In genomic region chr20:44648068-44648467, GRCh38 we compare ENCODE assay signal across 19 cellular contexts. TPM values are rescaled to one million over a fixed set of nuclear protein-coding genes. Genes with fewer than 3 reads are reported as not detected.
DNase-seq lines count a peak whose midpoint lies in the region; ATAC-seq, FAIRE-seq and TF ChIP-seq lines count a peak whose summit lies in the region.
"Had no signal": no experiment of that assay in that cellular context is flagged by ENCODE, and none has a peak within 500 bp of the region (broad histone marks: within the 10 kb centered on the region; RNA-seq: fewer than 3 reads in every experiment).

No MANE protein-coding gene starts in this region.

- H3K27me3 ChIP-seq in Loucy (ENCODE audit: insufficient read depth, low read length, poor library complexity, severe bottlenecking) (no peaks in the 10 kb centered on the region), GM12878 (replicated peaks in 1 of 2; ENCODE audit: control insufficient read depth in 2 of 2, insufficient read depth in 2 of 2, low read length in 1 of 2) (no peaks in the 10 kb centered on the region), thymus (ENCODE audit: control insufficient read depth, insufficient read depth) (no peaks in the 10 kb centered on the region), aorta (ENCODE audit: control insufficient read depth in 1 of 2, insufficient read depth in 2 of 2, low read length in 1 of 2) (no peaks in the 10 kb centered on the region)
- H3K27me3 ChIP-seq: SJCRH30, tibial nerve had no signal

- no peak overlapping the region for H2AFZ ChIP-seq in Loucy (ENCODE audit: low read length)
- H2AFZ ChIP-seq in GM12878 (ENCODE audit: control insufficient read depth, low read depth, low read length) = no peak overlapping the region

- CTCF ChIA-PET in GM12878 (lab: Yijun Ruan, JAX) = interaction anchor here (1.0 to 8.5 kb wide), 6 partner anchors 18 to 65 kb away, joined by 4 to 134 read pairs (median 11); no protein-coding TSS in a partner anchor

- POLR2A ChIA-PET in GM12878 (lab: Charles Lee) = interaction anchor here (1.1 to 4.2 kb wide), 3 partner anchors 62 to 321 kb away, joined by 3 to 32 read pairs (median 5); no protein-coding TSS in a partner anchor

- peak overlapping the region; percentile 83 for H3K9ac ChIP-seq in Loucy (ENCODE audit: low read depth, low read length, poor library complexity, severe bottlenecking)
- peak overlapping the region; percentile 55 for H3K9ac ChIP-seq in GM12878 (ENCODE audit: control insufficient read depth, insufficient read depth, low read length)

- 81% methylated on average over 5 of the region's 5 CpGs for WGBS in GM12878 (ENCODE audit: insufficient coverage, insufficient replicate concordance, low lambda C conversion rate, missing lambda C conversion rate)
- WGBS in thymus = 60% methylated on average over 5 of the region's 5 CpGs
- 87 to 96% methylated on average over 5 of the region's 5 CpGs for WGBS in aorta, 2 donors

- H3K9me3 ChIP-seq in Loucy (ENCODE audit: insufficient read depth, low read depth, low read length) (no peaks in the 10 kb centered on the region), GM12878 (replicated peaks; ENCODE audit: control insufficient read depth, insufficient read depth, low read length) (no peaks in the 10 kb centered on the region; the same call in 2 of the 3 replicates), thymus (ENCODE audit: control insufficient read depth) (peaks cover 1% of the 10 kb centered on the region), aorta (ENCODE audit: control insufficient read depth, low read length) (no peaks in the 10 kb centered on the region)
- H3K9me3 ChIP-seq: SJCRH30, tibial nerve had no signal

- no peak for TF ChIP-seq POLR2A in GM12878 (IDR thresholded peaks at IDR 0.05; ENCODE audit: low read depth, low read length)

- no peaks in the 10 kb centered on the region for H3K9me2 ChIP-seq in Loucy (replicated peaks; ENCODE audit: low read depth, low read length)

- ATAC-seq in Right ventricle myocardium superior (ENCODE audit: poor library complexity) (no peak), left cardiac atrium (no peak), GM12878 (no peak), HG02884 (IDR thresholded peaks at IDR 0.05; ENCODE audit: unreplicated experiment) (no peak), aorta (ENCODE audit: low FRiP score) (no peak)

- no peak for TF ChIP-seq EP300 in GM12878 (IDR thresholded peaks at IDR 0.05; ENCODE audit: borderline replicate concordance in 1 of 2, control insufficient read depth in 1 of 2, low read depth in 2 of 2, low read length in 2 of 2)

- H3K79me2 ChIP-seq in Loucy (ENCODE audit: insufficient read depth, low read length) (peaks cover 80% of the 10 kb centered on the region), GM12878 (ENCODE audit: control insufficient read depth, insufficient read depth, low read length) (peaks cover 64% of the 10 kb centered on the region)

- TF ChIP-seq CTCF in Loucy (conservative IDR thresholded peaks at IDR 0.05; ENCODE audit: low read length) (no peak), GM12878 (IDR thresholded peaks at IDR 0.05 in 2 of 3, conservative IDR thresholded peaks at IDR 0.05 in 1 of 3; ENCODE audit: control insufficient read depth in 2 of 3, extremely low read depth in 1 of 3, insufficient read depth in 1 of 3, low read depth in 3 of 3, low read length in 3 of 3) (no peak)

- SMC1A ChIA-PET in GM12878 (lab: Charles Lee; ENCODE audit: uncharacterized antibody, unreplicated experiment) = interaction anchor here (1.3 to 6.9 kb wide), 7 partner anchors 8 to 62 kb away, joined by 3 to 71 read pairs (median 11); no protein-coding TSS in a partner anchor

- BruUV-seq in GM12878 (replicated peaks; lab: Mats Ljungman, UMichigan) = no TSS peak

- H3K4me3 ChIP-seq in Loucy (ENCODE audit: low read length, poor library complexity, severe bottlenecking) (peak overlapping the region; percentile 85), GM12878 (peak overlapping the region; percentile 37; the same call in 1 of the 2 replicates), thymus (ENCODE audit: low read length) (peak overlapping the region; percentile 93), aorta (ENCODE audit: low read length in 2 of 2) (no peak overlapping the region)
- H3K4me3 ChIP-seq: coronary artery, lung, SJCRH30, skin epidermis, tibial nerve had no signal

- H3K36me3 ChIP-seq in Loucy (ENCODE audit: insufficient read depth, low read length) = no peaks in the 10 kb centered on the region
- H3K36me3 ChIP-seq in GM12878 (ENCODE audit: control insufficient read depth in 2 of 2, insufficient read depth in 2 of 2, low read length in 1 of 2) = no peaks in the 10 kb centered on the region
- H3K36me3 ChIP-seq in thymus (ENCODE audit: control insufficient read depth, insufficient read depth) = peaks cover 9% of the 10 kb centered on the region
- H3K36me3 ChIP-seq in aorta (ENCODE audit: control insufficient read depth in 1 of 2, insufficient read depth in 2 of 2, low read length in 1 of 2) = no peaks in the 10 kb centered on the region
- H3K36me3 ChIP-seq: SJCRH30, tibial nerve had no signal

- H3K4me2 ChIP-seq in Loucy (ENCODE audit: low read depth, low read length, poor library complexity, severe bottlenecking) (peak overlapping the region; percentile 83), GM12878 (ENCODE audit: control insufficient read depth, insufficient read depth) (peak overlapping the region; percentile 95)

- intact Hi-C loops in Right ventricle myocardium superior (cut with DNase I) (no loop called here), left cardiac atrium (cut with DNase I) (no loop called here), GM12878 (cut with micrococcal nuclease; ENCODE audit: unreplicated experiment) (no loop called here), aorta (cut with DNase I) (no loop called here)

- RAD21 ChIA-PET in GM12878 (lab: Charles Lee; ENCODE audit: unreplicated experiment) = interaction anchor here (0.7 to 5.0 kb wide), 6 partner anchors 20 to 66 kb away, joined by 3 to 47 read pairs (median 10); partner anchors contain the start of gene PKIG

- H3K27ac ChIP-seq in GM12878 (ENCODE audit: control insufficient read depth, insufficient read depth) (peak overlapping the region; percentile 99), thymus (ENCODE audit: low read depth) (peak overlapping the region; percentile 85), aorta (ENCODE audit: low read depth in 1 of 2, low read length in 2 of 2) (no peak overlapping the region)
- H3K27ac ChIP-seq: coronary artery, SJCRH30, tibial nerve had no signal

- FAIRE-seq in GM12878 (lab: Jason Lieb, UNC) (no peak), RCC 7860 (lab: Jason Lieb, UNC) (no peak)
- FAIRE-seq: astrocyte had no signal

- H3K4me1 ChIP-seq in Loucy (ENCODE audit: insufficient read depth, low read length, poor library complexity, severe bottlenecking) (peaks cover 70% of the 10 kb centered on the region), GM12878 (ENCODE audit: control insufficient read depth, insufficient read depth, low read length) (peaks cover 72% of the 10 kb centered on the region), thymus (ENCODE audit: control insufficient read depth, insufficient read depth, low read length) (peaks cover 57% of the 10 kb centered on the region), aorta (ENCODE audit: control insufficient read depth in 1 of 2, insufficient read depth in 2 of 2, low read length in 2 of 2) (no peaks in the 10 kb centered on the region)

- in situ Hi-C loops in GM12878 (cut with MboI) = no loop called here

- H3F3A ChIP-seq in Loucy (ENCODE audit: low read depth) = peaks cover 15% of the 10 kb centered on the region

- peak; percentile 13 for DNase-seq in Right ventricle myocardium superior
- no peak for DNase-seq in left cardiac atrium
- no peak for DNase-seq in GM12878 (ENCODE audit: low read depth, low spot score)
- no peak for DNase-seq in aorta
- DNase-seq in RCC 7860 (ENCODE audit: low spot score) = no peak
- DNase-seq: activated effector memory CD4-positive, alpha-beta T cell treated with Interleukin-2 at 50 U/mL for 16 hours; Kasumi-1; NCI-H1436; NCI-H226; stimulated activated CD4-positive, alpha-beta T cell treated with anti-CD3 and anti-CD28 coated beads, Interleukin-4, amount 100 ng/mL, for 4 hours had no signal

- no peaks in the 10 kb centered on the region for H4K20me1 ChIP-seq in Loucy (ENCODE audit: insufficient read depth, low read length, poor library complexity, severe bottlenecking)
- H4K20me1 ChIP-seq in GM12878 (ENCODE audit: control insufficient read depth, insufficient read depth) = no peaks in the 10 kb centered on the region

- no peak for TF ChIP-seq RAD21 in GM12878 (IDR thresholded peaks at IDR 0.05; ENCODE audit: insufficient read depth, low read depth, low read length)

RNA-seq across cellular contexts. Expression of gene ADA, which starts 3.4 kb away (rescaled TPM):
- 8.9 TPM for total RNA-seq in Right ventricle myocardium superior
- total RNA-seq in left cardiac atrium = 10 to 100 TPM; 11.3 to 12.2 TPM
- total RNA-seq in GM12878 (2013; cell fraction: nucleolus; rRNA removed) = 51.8 and 52.9 TPM in 2 replicates
- total RNA-seq in GM12878 (2014; rRNA removed) = 74.6 and 78.6 TPM in 2 replicates
- 69.1 and 69.5 TPM in 2 replicates for total RNA-seq in GM12878 (2014; rRNA removed; fragmentation: Illumina TruSeq; extraction: Trizol)
- 99.0 and 105 TPM in 2 replicates for total RNA-seq in GM12878 (2021)
- polyA plus RNA-seq in GM12878 (2011; ENCODE audit: low read depth) = 54.0 TPM
- 88.9 and 129 TPM in 2 replicates for polyA plus RNA-seq in GM12878 (2011; rRNA removed)
- 142 and 175 TPM in 2 replicates for polyA plus RNA-seq in GM12878 (2011; cell fraction: cytosol; rRNA removed)
- 152 and 179 TPM in 2 replicates for polyA plus RNA-seq in GM12878 (2011; cell fraction: nucleus; rRNA removed)
- 58.7 and 86.7 TPM in 2 replicates for polyA plus RNA-seq in GM12878 (2012)
- polyA plus RNA-seq in GM12878 (2014; fragmentation: Illumina TruSeq; extraction: Trizol) = 71.6 and 82.7 TPM in 2 replicates
- 10 to 100 TPM; 40.9 to 70.6 TPM for polyA plus RNA-seq in GM12878 (2014; fragmentation: Nextera tagmentation; extraction: Ambion mirVana)
- 122 and 125 TPM in 2 replicates for polyA plus RNA-seq in GM12878 (2014; rRNA removed)
- 100 to 1,000 TPM; 189 to 217 TPM for polyA plus RNA-seq in GM12878 (2016; fragmentation: Nextera tagmentation; extraction: Ambion mirVana)
- polyA minus RNA-seq in GM12878 (2011; rRNA and poly(A)+ RNA removed) = 75.2 and 93.0 TPM in 2 replicates
- polyA minus RNA-seq in GM12878 (2011; cell fraction: cytosol; rRNA and poly(A)+ RNA removed) = 21.2 and 28.5 TPM in 2 replicates
- polyA minus RNA-seq in GM12878 (2011; cell fraction: nucleus; rRNA and poly(A)+ RNA removed) = 21.6 and 28.6 TPM in 2 replicates
- polyA plus RNA-seq in thymus = 61.1 TPM
- total RNA-seq in aorta = 10 to 100 TPM in 1 of 2 donors, 1 to 10 TPM in 1; 6.1 to 16.4 TPM
- polyA plus RNA-seq in aorta = 10 to 100 TPM in 1 of 2 donors, 1 to 10 TPM in 1; 2.8 to 15.3 TPM

Comparison
In these comparisons a context has a peak if more than half of its experiments do, and no peak if none do; other contexts are left out.
1. H3K4me3 ChIP-seq: peak in Loucy (single experiment), GM12878 (single experiment) and thymus (single experiment); none in aorta (0 of 2).
2. H3K27ac ChIP-seq: peak in GM12878 (single experiment) and thymus (single experiment); none in aorta (0 of 2).